In the genomic region with DNA sequence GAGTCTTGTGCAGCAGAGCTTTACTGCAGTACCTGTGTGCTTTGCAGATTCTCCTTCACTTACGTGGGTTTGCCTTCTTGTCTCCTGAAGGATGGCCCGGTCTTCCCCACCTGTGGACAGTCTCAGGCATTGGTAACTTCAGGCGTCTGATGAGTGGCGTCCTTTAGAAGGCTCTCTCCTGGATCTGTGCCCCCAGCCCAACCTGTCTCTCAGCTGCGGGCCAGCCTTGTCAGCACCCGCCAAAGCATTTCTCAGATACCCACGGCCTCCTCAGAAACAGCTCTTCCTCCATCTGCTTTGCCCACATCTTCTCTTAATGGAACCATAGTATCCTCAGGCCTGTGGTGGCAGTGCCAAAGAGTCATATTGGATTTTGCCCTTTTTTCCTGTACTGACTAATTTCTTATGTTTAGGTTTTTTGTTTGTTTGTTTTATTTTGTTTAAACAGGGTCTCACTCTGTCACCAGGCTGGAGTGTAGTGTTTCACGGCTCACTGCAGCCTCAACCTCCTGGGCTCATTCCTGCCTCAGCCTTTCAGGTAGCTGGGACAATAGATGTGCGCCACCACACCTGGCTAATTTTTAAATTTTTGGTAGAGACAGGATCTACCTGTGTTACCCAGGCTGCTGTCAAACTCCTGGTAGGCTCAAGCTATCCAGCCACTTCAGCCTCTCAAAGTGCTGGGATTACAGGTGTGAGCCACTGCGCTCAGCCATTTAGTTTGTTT, we compare ENCODE assay signal across 20 cellular contexts.
DNase-seq lines count a peak whose midpoint lies in the region; ATAC-seq, FAIRE-seq and TF ChIP-seq lines count a peak whose summit lies in the region.
"Had no signal": no experiment of that assay in that cellular context is flagged by ENCODE, and none has a peak within 500 bp of the region (broad histone marks: within the 10 kb centered on the region; RNA-seq: fewer than 3 reads in every experiment).

No MANE protein-coding gene starts in this region.

- no peak overlapping the region for H2AK5ac ChIP-seq in H9 (ENCODE audit: insufficient read length, low read length)

- no peak overlapping the region for H2BK5ac ChIP-seq in H9 (ENCODE audit: insufficient read length, low read length)

- H3K79me2 ChIP-seq in H9 (ENCODE audit: insufficient read depth, low read length): peaks cover 28% of the 10 kb centered on the region; the same call in 1 of the 2 replicates

- H4K8ac ChIP-seq in H9 (replicated peaks; ENCODE audit: insufficient read length, low read depth, low read length): no peak overlapping the region

- no peak overlapping the region for H2BK120ac ChIP-seq in H9 (ENCODE audit: low read depth, low read length, poor library complexity, severe bottlenecking)

- H3K23ac ChIP-seq in H9 (ENCODE audit: insufficient read length, low read depth, low read length): no peak overlapping the region

- no peak overlapping the region for H2BK20ac ChIP-seq in H9 (ENCODE audit: low read depth, low read length, poor library complexity, severe bottlenecking)

- intact Hi-C loops in activated CD8-positive, alpha-beta T cell treated with anti-CD3 and anti-CD28 coated beads for 36 hours (cut with micrococcal nuclease): no loop called here
- intact Hi-C loops in pancreas (cut with DNase I): no loop called here

- TF ChIP-seq CTCF in H9 (conservative IDR thresholded peaks at IDR 0.05) (no peak), pancreas (IDR thresholded peaks at IDR 0.05) (no peak)
- no peak for TF ChIP-seq CTCF in activated CD8-positive, alpha-beta T cell treated with anti-CD3 and anti-CD28 coated beads for 36 hours (IDR thresholded peaks at IDR 0.05)

- peaks cover 3% of the 10 kb centered on the region; the same call in 1 of the 2 replicates for H3K4me1 ChIP-seq in H9 (ENCODE audit: insufficient read depth, low read length)
- H3K4me1 ChIP-seq in pancreas: peaks cover 0 to 22% (median 9%) of the 10 kb centered on the region in 3 donors

- POLR2A ChIA-PET in activated CD8-positive, alpha-beta T cell treated with anti-CD3 and anti-CD28 coated beads for 36 hours (lab: Charles Lee): no interaction called here

- H3K4me3 ChIP-seq in pancreas: no peak overlapping the region
- H3K4me3 ChIP-seq: MG63, PC-9, SK-N-MC had no signal

- H3K4me2 ChIP-seq in H9 (ENCODE audit: insufficient read depth, insufficient read length, low read length): no peak overlapping the region
- H3K4me2 ChIP-seq: PC-9 had no signal

- FAIRE-seq in pancreas (lab: Jason Lieb, UNC): no peak
- FAIRE-seq: A204.1, H54 had no signal

- H3K4ac ChIP-seq in H9 (ENCODE audit: low read depth, low read length): no peak overlapping the region

- H2AFZ ChIP-seq in H9 (ENCODE audit: low read length): no peak overlapping the region
- H2AFZ ChIP-seq: PC-9 had no signal

- no peaks in the 10 kb centered on the region for H3K27me3 Mint-ChIP-seq in H9 (ENCODE audit: low read depth)
- H3K27me3 Mint-ChIP-seq in activated CD8-positive, alpha-beta T cell treated with anti-CD3 and anti-CD28 coated beads for 36 hours: no peaks in the 10 kb centered on the region

- H3K56ac ChIP-seq in H9 (ENCODE audit: insufficient read length, low read depth, low read length): no peak overlapping the region

- H2BK15ac ChIP-seq in H9 (ENCODE audit: low read depth, low read length): no peak overlapping the region

- H3K23me2 ChIP-seq in H9 (ENCODE audit: insufficient read length, low read depth, low read length, poor library complexity, severe bottlenecking): no peaks in the 10 kb centered on the region

- peaks cover 57 to 62% of the 10 kb centered on the region in 2 experiments for H3K4me1 Mint-ChIP-seq in H9
- H3K4me1 Mint-ChIP-seq in activated CD8-positive, alpha-beta T cell treated with anti-CD3 and anti-CD28 coated beads for 36 hours (ENCODE audit: low read depth): peaks cover 51% of the 10 kb centered on the region

- DNase-seq in NCI-H510A treated with DMSO at 0.1 percent for 48 hours (lab: John Stamatoyannopoulos, UW): peak; percentile 30
- no peak for DNase-seq in NCI-H510A (lab: John Stamatoyannopoulos, UW)
- no peak for DNase-seq in H9
- DNase-seq in activated CD8-positive, alpha-beta T cell treated with anti-CD3 and anti-CD28 coated beads for 36 hours: no peak
- DNase-seq in pancreas: no peak
- DNase-seq in activated effector memory CD4-positive, alpha-beta T cell treated with Interleukin-2 at 50 U/mL for 16 hours: no peak
- DNase-seq: DND-41, GF-D8, MG63, NCI-H1092 treated with DMSO at 0.1 percent for 48 hours, NCI-H187 treated with DMSO at 0.1 percent for 48 hours, NCI-H226, NCI-H748 treated with DMSO at 0.1 percent for 48 hours, PC-9 had no signal

- no peak overlapping the region for H3T11ph ChIP-seq in H9 (ENCODE audit: low read length)

- CTCF ChIA-PET in activated CD8-positive, alpha-beta T cell treated with anti-CD3 and anti-CD28 coated beads for 36 hours (lab: Charles Lee): interaction anchor here (0.5 kb wide), 1 partner anchor 17 kb away, joined by 3 read pairs; no protein-coding TSS in a partner anchor

- H4K91ac ChIP-seq in H9 (ENCODE audit: insufficient read length, low read depth, low read length): no peak overlapping the region

- no peaks in the 10 kb centered on the region; a peak in 1 of 5 replicates for H3K9me3 Mint-ChIP-seq in H9
- no peaks in the 10 kb centered on the region for H3K9me3 Mint-ChIP-seq in activated CD8-positive, alpha-beta T cell treated with anti-CD3 and anti-CD28 coated beads for 36 hours

- H4K5ac ChIP-seq in H9 (ENCODE audit: insufficient read length, low read depth, low read length): no peak overlapping the region

- no peak overlapping the region for H2BK12ac ChIP-seq in H9 (ENCODE audit: insufficient read length, low read depth, low read length)

- no peak overlapping the region for H3K4me3 Mint-ChIP-seq in H9
- no peak overlapping the region for H3K4me3 Mint-ChIP-seq in activated CD8-positive, alpha-beta T cell treated with anti-CD3 and anti-CD28 coated beads for 36 hours
- H3K4me3 Mint-ChIP-seq: CD14-positive monocyte had no signal

- WGBS in H9 (ENCODE audit: extremely low coverage, insufficient read length, low lambda C conversion rate): no CpG with 5 or more reads among the region's 10 CpGs
- WGBS in pancreas, 2 donors: 59 to 63% methylated on average over 10 of the region's 10 CpGs

- no peaks in the 10 kb centered on the region for H3K36me3 ChIP-seq in pancreas
- H3K36me3 ChIP-seq: MG63 had no signal

- H3K27ac ChIP-seq in H9 (ENCODE audit: insufficient read length, low read depth, low read length): no peak overlapping the region
- H3K27ac ChIP-seq in pancreas: peak overlapping the region in 1 of 4 donors; percentile 14
- H3K27ac ChIP-seq: PC-9, SK-N-MC had no signal

- H3K79me1 ChIP-seq in H9 (ENCODE audit: insufficient read depth, low read depth, low read length, poor library complexity, severe bottlenecking): peaks cover 19% of the 10 kb centered on the region

- no peak for ATAC-seq in activated CD8-positive, alpha-beta T cell treated with anti-CD3 and anti-CD28 coated beads for 36 hours
- ATAC-seq in pancreas (peak; percentile 14 to 26 (median 20)), GM19351 (IDR thresholded peaks at IDR 0.05; ENCODE audit: unreplicated experiment) (no peak), HG02571 (IDR thresholded peaks at IDR 0.05; ENCODE audit: unreplicated experiment) (no peak)

- no peaks in the 10 kb centered on the region for H3K27me3 ChIP-seq in H9 (ENCODE audit: insufficient read depth, low read length)
- no peaks in the 10 kb centered on the region for H3K27me3 ChIP-seq in pancreas
- H3K27me3 ChIP-seq: MG63 had no signal

- no peak overlapping the region for H3K14ac ChIP-seq in H9 (ENCODE audit: insufficient read depth, low read length)

- peak overlapping the region; percentile 45 to 81 (median 72) for H3K27ac Mint-ChIP-seq in H9
- H3K27ac Mint-ChIP-seq in activated CD8-positive, alpha-beta T cell treated with anti-CD3 and anti-CD28 coated beads for 36 hours: peak overlapping the region; percentile 30

- no peak overlapping the region for H3K9ac ChIP-seq in H9 (ENCODE audit: extremely low read depth, insufficient read length, low read length)

- H4K20me1 ChIP-seq in H9 (ENCODE audit: control insufficient read depth, insufficient read depth, insufficient read length): peaks cover 2% of the 10 kb centered on the region

- H3K18ac ChIP-seq in H9 (ENCODE audit: insufficient read length, low read depth, low read length): no peak overlapping the region

- no peaks in the 10 kb centered on the region for H3K9me3 ChIP-seq in H9 (ENCODE audit: control insufficient read depth, low read depth, low read length)
- H3K9me3 ChIP-seq in pancreas: no peaks in the 10 kb centered on the region
- H3K9me3 ChIP-seq: MG63 had no signal

- peaks cover 0 to 3% (median 3%) of the 10 kb centered on the region in 3 experiments; a peak in 3 of 7 replicates for H3K36me3 Mint-ChIP-seq in H9 (ENCODE audit: insufficient read depth in 1 of 3, low read depth in 3 of 3)
- peaks cover 8% of the 10 kb centered on the region for H3K36me3 Mint-ChIP-seq in activated CD8-positive, alpha-beta T cell treated with anti-CD3 and anti-CD28 coated beads for 36 hours (ENCODE audit: low read depth)

Comparison
In these comparisons a context has a peak if more than half of its experiments do, and no peak if none do; other contexts are left out.
1. ATAC-seq: peak in pancreas (4 of 4); none in activated CD8-positive, alpha-beta T cell treated with anti-CD3 and anti-CD28 coated beads for 36 hours (single experiment), GM19351 (single experiment) and HG02571 (single experiment).